Comparison of ENCODE assay signal across 8 cellular contexts in genomic region chr3:127547761-127548605, GRCh38. TPM values are rescaled to one million over a fixed set of nuclear protein-coding genes. Genes with fewer than 3 reads are reported as not detected.
A peak's percentile ranks its signal among the peaks of the same experiment; 100 is the strongest.
DNase-seq lines count a peak whose midpoint lies in the region; ATAC-seq and TF ChIP-seq lines count a peak whose summit lies in the region.

No MANE protein-coding gene starts in this region.

- no peaks in the 10 kb centered on the region for H3K36me3 Mint-ChIP-seq in activated CD4-positive, alpha-beta T cell treated with anti-CD3 and anti-CD28 coated beads, Interleukin-2, amount 10 ng/mL, durations not matched to agents 24 days and 14 days (ENCODE audit: low read depth)

- intact Hi-C loops in activated CD4-positive, alpha-beta T cell treated with anti-CD3 and anti-CD28 coated beads, Interleukin-2, amount 10 ng/mL, durations not matched to agents 24 days and 14 days (cut with micrococcal nuclease), result loop anchor here (1.0 to 10.0 kb wide), 3 partner anchors 263 to 796 kb away; partner anchors contain the start of gene PRR20G

- H3K4me2 ChIP-seq in DOHH2 (ENCODE audit: low read length), result peak overlapping the region; percentile 61

- H3K4me1 ChIP-seq in DOHH2 (ENCODE audit: control insufficient read depth, low read length), result peaks cover 4% of the 10 kb centered on the region

- no peak overlapping the region for H3K27ac Mint-ChIP-seq in activated CD4-positive, alpha-beta T cell treated with anti-CD3 and anti-CD28 coated beads, Interleukin-2, amount 10 ng/mL, durations not matched to agents 24 days and 14 days

- H4K20me1 ChIP-seq in DOHH2 (ENCODE audit: control insufficient read depth, insufficient read depth, low read depth, low read length), result no peaks in the 10 kb centered on the region

- H3K9me3 ChIP-seq in DOHH2 (ENCODE audit: control insufficient read depth, insufficient read depth, low read length), result no peaks in the 10 kb centered on the region

- peaks cover 15% of the 10 kb centered on the region for H3K27me3 Mint-ChIP-seq in activated CD4-positive, alpha-beta T cell treated with anti-CD3 and anti-CD28 coated beads, Interleukin-2, amount 10 ng/mL, durations not matched to agents 24 days and 14 days

- DNase-seq in NCI-H2196 treated with DMSO at 0.1 percent for 48 hours (lab: John Stamatoyannopoulos, UW; ENCODE audit: unreplicated experiment), result peak; percentile 56
- peak; percentile 93 for DNase-seq in activated CD4-positive, alpha-beta T cell treated with anti-CD3 and anti-CD28 coated beads, Interleukin-2, amount 10 ng/mL, durations not matched to agents 24 days and 14 days
- peak; percentile 69 for DNase-seq in left lobe of liver (ENCODE audit: low spot score)
- DNase-seq in stimulated activated CD4-positive, alpha-beta T cell treated with anti-CD3 and anti-CD28 coated beads, Interleukin-2, amount 100 ng/mL, for 4 hours (ENCODE audit: low read depth), result peak; percentile 67

- H3K36me3 ChIP-seq in DOHH2 (ENCODE audit: control insufficient read depth, low read length), result no peaks in the 10 kb centered on the region

- no peaks in the 10 kb centered on the region for H3K9me3 Mint-ChIP-seq in activated CD4-positive, alpha-beta T cell treated with anti-CD3 and anti-CD28 coated beads, Interleukin-2, amount 10 ng/mL, durations not matched to agents 24 days and 14 days

- no peaks in the 10 kb centered on the region for H3K79me2 ChIP-seq in DOHH2 (ENCODE audit: control insufficient read depth, low read length)

- H3K4me3 Mint-ChIP-seq in activated CD4-positive, alpha-beta T cell treated with anti-CD3 and anti-CD28 coated beads, Interleukin-2, amount 10 ng/mL, durations not matched to agents 24 days and 14 days, result peak overlapping the region; percentile 78

- H3K4me1 Mint-ChIP-seq in activated CD4-positive, alpha-beta T cell treated with anti-CD3 and anti-CD28 coated beads, Interleukin-2, amount 10 ng/mL, durations not matched to agents 24 days and 14 days, result peaks cover 11% of the 10 kb centered on the region

- no peaks in the 10 kb centered on the region for H3F3A ChIP-seq in DOHH2 (ENCODE audit: control insufficient read depth, insufficient read depth)

- peak; percentile 55 for TF ChIP-seq CTCF in DOHH2 (IDR thresholded peaks at IDR 0.05; ENCODE audit: low read depth, low read length, poor library complexity, severe bottlenecking)

- ATAC-seq in HG02610 (IDR thresholded peaks at IDR 0.05; ENCODE audit: unreplicated experiment), result peak; percentile 60
- peak; percentile 63 for ATAC-seq in left lobe of liver
- no peak for ATAC-seq in HG02852 (IDR thresholded peaks at IDR 0.05; ENCODE audit: unreplicated experiment)

- H3K4me3 ChIP-seq in DOHH2 (ENCODE audit: low read length), result peak overlapping the region; percentile 60

- H3K27ac ChIP-seq in DOHH2 (ENCODE audit: low read depth, low read length), result no peak overlapping the region
- H3K27ac ChIP-seq in cingulate gyrus (ENCODE audit: low read depth, low read length), result peak overlapping the region; percentile 4

- no peaks in the 10 kb centered on the region for H3K9me2 ChIP-seq in DOHH2 (replicated peaks; ENCODE audit: control insufficient read depth, low read length)

- H3K27me3 ChIP-seq in DOHH2 (ENCODE audit: control insufficient read depth, low read length), result peaks cover 17% of the 10 kb centered on the region

RNA-seq across cellular contexts. Expression of gene TPRA1, which starts 42.5 kb away (rescaled TPM):
- total RNA-seq in activated CD4-positive, alpha-beta T cell treated with anti-CD3 and anti-CD28 coated beads, Interleukin-2, amount 10 ng/mL, durations not matched to agents 24 days and 14 days, result 32.9 and 37.2 TPM in 2 replicates
- 25.1 TPM for total RNA-seq in left lobe of liver

RNA-seq across cellular contexts. Expression of gene MCM2, which starts 50.2 kb away (rescaled TPM):
- 229 and 237 TPM in 2 replicates for total RNA-seq in activated CD4-positive, alpha-beta T cell treated with anti-CD3 and anti-CD28 coated beads, Interleukin-2, amount 10 ng/mL, durations not matched to agents 24 days and 14 days
- 1.4 TPM for total RNA-seq in left lobe of liver

Comparison
In these comparisons a context has a peak if more than half of its experiments do, and no peak if none do; other contexts are left out.
1. RNA of gene MCM2, which starts 50.2 kb away (total RNA-seq): 229 to 237 TPM in activated CD4-positive, alpha-beta T cell treated with anti-CD3 and anti-CD28 coated beads, Interleukin-2, amount 10 ng/mL, durations not matched to agents 24 days and 14 days; 1.4 TPM in left lobe of liver (single experiment); every median in the first group is over 10 times any median in the second.
2. Peak in every context shown above with its lines, with median percentiles within 50 percentile points of each other: DNase-seq.